8 cellular contexts compared by ENCODE assay signal in the genomic region with DNA sequence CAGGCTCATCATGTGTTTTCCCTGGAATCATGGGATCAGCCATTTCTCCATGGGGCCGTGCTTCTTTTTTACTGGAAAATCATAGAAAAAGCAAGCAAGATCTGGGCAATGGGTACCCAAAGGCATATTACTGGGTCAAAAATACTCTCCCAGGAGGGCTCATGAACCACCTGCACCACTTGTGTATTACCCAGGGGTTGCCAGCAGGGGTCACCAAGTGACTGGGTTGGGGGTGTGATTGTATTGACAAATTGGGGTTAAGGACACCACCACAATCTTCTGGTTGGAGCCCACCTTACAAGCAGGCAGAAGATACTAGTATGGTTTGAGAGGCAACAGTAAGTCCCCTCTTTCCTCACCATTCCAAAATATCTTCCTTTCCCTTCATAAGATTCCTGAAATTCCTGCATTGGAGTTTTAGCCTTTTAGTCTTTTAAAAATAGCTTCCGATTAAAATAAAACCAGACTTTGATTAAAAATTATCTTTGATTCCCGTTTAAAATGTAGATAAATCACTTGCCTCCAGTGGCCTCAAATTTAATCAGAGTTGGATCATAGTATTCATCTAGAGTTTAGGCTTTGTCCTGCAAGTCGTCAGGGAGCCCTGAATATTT.
A peak's percentile ranks its signal among the peaks of the same experiment; 100 is the strongest.
DNase-seq lines count a peak whose midpoint lies in the region; ATAC-seq and TF ChIP-seq lines count a peak whose summit lies in the region.

No MANE protein-coding gene starts in this region.

- no peaks in the 10 kb centered on the region for H4K20me1 ChIP-seq in Loucy (ENCODE audit: insufficient read depth, low read length, poor library complexity, severe bottlenecking)

- no peaks in the 10 kb centered on the region for H3K27me3 ChIP-seq in GM06990 (replicated peaks; ENCODE audit: control insufficient read depth, insufficient read depth, low read length)
- no peaks in the 10 kb centered on the region for H3K27me3 ChIP-seq in Loucy (ENCODE audit: insufficient read depth, low read length, poor library complexity, severe bottlenecking)

- H3K4me1 Mint-ChIP-seq in activated CD8-positive, alpha-beta memory T cell treated with anti-CD3 and anti-CD28 coated beads, Interleukin-2, amount 10 ng/mL, durations not matched to agents 7 days and 5 days, result no peaks in the 10 kb centered on the region
- peaks cover 14% of the 10 kb centered on the region for H3K4me1 Mint-ChIP-seq in progenitor cell of endocrine pancreas (ENCODE audit: low read depth)

- no peaks in the 10 kb centered on the region for H3K9me3 ChIP-seq in Loucy (ENCODE audit: insufficient read depth, low read depth, low read length)

- H2AFZ ChIP-seq in Loucy (ENCODE audit: low read length), result no peak overlapping the region

- peak; percentile 75 for ATAC-seq in GM21576 (IDR thresholded peaks at IDR 0.05; ENCODE audit: unreplicated experiment)
- no peak for ATAC-seq in activated CD8-positive, alpha-beta memory T cell treated with anti-CD3 and anti-CD28 coated beads, Interleukin-2, amount 10 ng/mL, durations not matched to agents 7 days and 5 days
- no peak for ATAC-seq in GM21367 (IDR thresholded peaks at IDR 0.05; ENCODE audit: unreplicated experiment)
- no peak for ATAC-seq in GM18861 (IDR thresholded peaks at IDR 0.05; ENCODE audit: unreplicated experiment)

- no peak overlapping the region for H3K9ac ChIP-seq in Loucy (ENCODE audit: low read depth, low read length, poor library complexity, severe bottlenecking)

- H3K4me2 ChIP-seq in Loucy (ENCODE audit: low read depth, low read length, poor library complexity, severe bottlenecking), result no peak overlapping the region

- no peak overlapping the region for H3K27ac Mint-ChIP-seq in activated CD8-positive, alpha-beta memory T cell treated with anti-CD3 and anti-CD28 coated beads, Interleukin-2, amount 10 ng/mL, durations not matched to agents 7 days and 5 days
- H3K27ac Mint-ChIP-seq in progenitor cell of endocrine pancreas, result no peak overlapping the region

- no peaks in the 10 kb centered on the region for H3K9me3 Mint-ChIP-seq in activated CD8-positive, alpha-beta memory T cell treated with anti-CD3 and anti-CD28 coated beads, Interleukin-2, amount 10 ng/mL, durations not matched to agents 7 days and 5 days (ENCODE audit: low read depth)
- H3K9me3 Mint-ChIP-seq in progenitor cell of endocrine pancreas (ENCODE audit: low read depth), result no peaks in the 10 kb centered on the region

- CTCF ChIA-PET in activated CD8-positive, alpha-beta memory T cell treated with anti-CD3 and anti-CD28 coated beads, Interleukin-2, amount 10 ng/mL, durations not matched to agents 7 days and 5 days (lab: Charles Lee), result no interaction called here

- TF ChIP-seq CTCF in GM06990 (IDR thresholded peaks at IDR 0.05; ENCODE audit: insufficient read depth, low read length, poor library complexity, severe bottlenecking) (peak; percentile 84), Loucy (conservative IDR thresholded peaks at IDR 0.05; ENCODE audit: low read length) (peak; percentile 68), foreskin fibroblast (IDR thresholded peaks at IDR 0.05; ENCODE audit: low read depth, low read length) (peak; percentile 72), progenitor cell of endocrine pancreas (IDR thresholded peaks at IDR 0.05; ENCODE audit: unreplicated experiment) (peak; percentile 69)

- H3K36me3 ChIP-seq in GM06990 (ENCODE audit: control insufficient read depth, insufficient read depth, low read length) (no peaks in the 10 kb centered on the region), Loucy (ENCODE audit: insufficient read depth, low read length) (no peaks in the 10 kb centered on the region)

- H3K4me3 Mint-ChIP-seq in activated CD8-positive, alpha-beta memory T cell treated with anti-CD3 and anti-CD28 coated beads, Interleukin-2, amount 10 ng/mL, durations not matched to agents 7 days and 5 days, result no peak overlapping the region
- H3K4me3 Mint-ChIP-seq in progenitor cell of endocrine pancreas (ENCODE audit: low read depth), result no peak overlapping the region

- H3K36me3 Mint-ChIP-seq in activated CD8-positive, alpha-beta memory T cell treated with anti-CD3 and anti-CD28 coated beads, Interleukin-2, amount 10 ng/mL, durations not matched to agents 7 days and 5 days, result no peaks in the 10 kb centered on the region
- no peaks in the 10 kb centered on the region for H3K36me3 Mint-ChIP-seq in progenitor cell of endocrine pancreas (ENCODE audit: insufficient read depth)

- H3K9me2 ChIP-seq in Loucy (replicated peaks; ENCODE audit: low read depth, low read length), result no peaks in the 10 kb centered on the region

- H3K4me3 ChIP-seq in GM06990 (replicated peaks; ENCODE audit: low read depth, low read length) (no peak overlapping the region), Loucy (ENCODE audit: low read length, poor library complexity, severe bottlenecking) (no peak overlapping the region), foreskin fibroblast (ENCODE audit: low read depth in 1 of 2, low read length in 2 of 2) (no peak overlapping the region)

- DNase-seq in GM06990 (ENCODE audit: extremely low read depth, insufficient read length) (no peak), foreskin fibroblast (peak in 1 of 2 donors; percentile 2), progenitor cell of endocrine pancreas (ENCODE audit: low spot score, unreplicated experiment) (peak; percentile 49)
- peak; percentile 58 for DNase-seq in activated CD8-positive, alpha-beta memory T cell treated with anti-CD3 and anti-CD28 coated beads, Interleukin-2, amount 10 ng/mL, durations not matched to agents 7 days and 5 days

- no peaks in the 10 kb centered on the region for H3K4me1 ChIP-seq in Loucy (ENCODE audit: insufficient read depth, low read length, poor library complexity, severe bottlenecking)

- H3F3A ChIP-seq in Loucy (ENCODE audit: low read depth), result no peaks in the 10 kb centered on the region

- H3K79me2 ChIP-seq in Loucy (ENCODE audit: insufficient read depth, low read length), result no peaks in the 10 kb centered on the region

- peaks cover 4% of the 10 kb centered on the region for H3K27me3 Mint-ChIP-seq in activated CD8-positive, alpha-beta memory T cell treated with anti-CD3 and anti-CD28 coated beads, Interleukin-2, amount 10 ng/mL, durations not matched to agents 7 days and 5 days
- peaks cover 9% of the 10 kb centered on the region for H3K27me3 Mint-ChIP-seq in progenitor cell of endocrine pancreas
